In the genomic region with DNA sequence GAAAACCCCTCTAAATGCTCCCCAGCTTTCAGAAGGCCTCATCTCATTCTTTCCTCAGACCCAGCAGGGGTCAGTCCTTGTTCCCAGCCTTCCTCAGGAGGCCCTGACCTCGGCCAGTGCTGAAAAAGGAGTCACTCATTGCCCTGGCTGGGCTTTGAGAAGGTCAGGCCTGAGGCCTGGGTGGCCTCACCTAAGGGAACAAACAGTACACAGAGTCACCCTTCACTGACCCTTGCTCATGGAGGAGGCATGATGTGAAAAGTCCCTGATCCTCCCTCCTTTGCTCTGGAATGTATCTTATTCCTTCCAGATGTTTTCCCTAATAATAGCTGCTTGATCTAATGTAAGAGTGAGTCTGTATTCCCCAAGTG, we compare ENCODE assay signal across 14 cellular contexts.
DNase-seq lines count a peak whose midpoint lies in the region; ATAC-seq and TF ChIP-seq lines count a peak whose summit lies in the region.
"Had no signal": no experiment of that assay in that cellular context is flagged by ENCODE, and none has a peak within 500 bp of the region (broad histone marks: within the 10 kb centered on the region; RNA-seq: fewer than 3 reads in every experiment).

No MANE protein-coding gene starts in this region.

- H3K4me2 ChIP-seq in SK-N-SH, result no peak overlapping the region

- H4K20me1 ChIP-seq in SK-N-SH (ENCODE audit: insufficient read depth), result no peaks in the 10 kb centered on the region

- H3K27me3 ChIP-seq in SK-N-SH (ENCODE audit: insufficient read depth), result no peaks in the 10 kb centered on the region
- H3K27me3 ChIP-seq in uterus, result no peaks in the 10 kb centered on the region

- POLR2A ChIA-PET in SK-N-SH (lab: Yijun Ruan, JAX), result no interaction called here

- CTCF ChIA-PET in SK-N-SH (lab: Yijun Ruan, JAX), result interaction anchor here (1.0 kb wide), 1 partner anchor 15 kb away, joined by 4 read pairs; no protein-coding TSS in a partner anchor
- CTCF ChIA-PET in activated naive CD4-positive, alpha-beta T cell treated with anti-CD3 and anti-CD28 coated beads for 36 hours (lab: Charles Lee), result no interaction called here

- no peaks in the 10 kb centered on the region for H3K79me2 ChIP-seq in SK-N-SH (ENCODE audit: insufficient read depth)

- TF ChIP-seq RAD21 in SK-N-SH (IDR thresholded peaks at IDR 0.05; ENCODE audit: low read length), result no peak

- no peaks in the 10 kb centered on the region for H3K9me2 ChIP-seq in SK-N-SH

- peaks cover 6% of the 10 kb centered on the region for H3K36me3 Mint-ChIP-seq in nephron progenitor cell (ENCODE audit: low read depth)
- H3K36me3 Mint-ChIP-seq in activated naive CD4-positive, alpha-beta T cell treated with anti-CD3 and anti-CD28 coated beads for 36 hours (ENCODE audit: low read depth), result no peaks in the 10 kb centered on the region
- H3K36me3 Mint-ChIP-seq: activated naive CD4-positive, alpha-beta T cell treated with anti-CD3 and anti-CD28 coated beads, Interleukin-2, amount 50 U/mL, for 24 hours; memory B cell had no signal

- peaks cover 6% of the 10 kb centered on the region for H3K9me3 Mint-ChIP-seq in nephron progenitor cell
- no peaks in the 10 kb centered on the region for H3K9me3 Mint-ChIP-seq in activated naive CD4-positive, alpha-beta T cell treated with anti-CD3 and anti-CD28 coated beads for 36 hours
- H3K9me3 Mint-ChIP-seq: activated naive CD4-positive, alpha-beta T cell treated with anti-CD3 and anti-CD28 coated beads, Interleukin-2, amount 50 U/mL, for 24 hours; T-helper 2 cell treated with Interferon-gamma antibody and Interleukin-4, amounts not matched to agents 5 μg/mL and 100 μg/mL, for 36 hours had no signal

- DNase-seq in SK-N-SH, result no peak
- peak; percentile 48 for DNase-seq in fibroblast of peridontal ligament (ENCODE audit: extremely low read depth)
- DNase-seq in nephron progenitor cell, result no peak
- DNase-seq in uterus, result peak; percentile 73 to 77
- no peak for DNase-seq in activated naive CD4-positive, alpha-beta T cell treated with anti-CD3 and anti-CD28 coated beads for 36 hours
- DNase-seq in GM10266 (ENCODE audit: extremely low spot score), result no peak
- DNase-seq in NCI-H1436 treated with DMSO at 0.1 percent for 48 hours (lab: John Stamatoyannopoulos, UW), result no peak
- DNase-seq: activated CD8-positive, alpha-beta memory T cell treated with anti-CD3 and anti-CD28 coated beads for 24 hours; NCI-H446 had no signal

- peaks cover 11% of the 10 kb centered on the region for H3K27me3 Mint-ChIP-seq in nephron progenitor cell (ENCODE audit: low read depth, poor library complexity)
- H3K27me3 Mint-ChIP-seq in activated naive CD4-positive, alpha-beta T cell treated with anti-CD3 and anti-CD28 coated beads for 36 hours (ENCODE audit: low read depth), result peaks cover 2% of the 10 kb centered on the region

- H3K4me1 Mint-ChIP-seq in nephron progenitor cell, result peaks cover 42% of the 10 kb centered on the region
- no peaks in the 10 kb centered on the region for H3K4me1 Mint-ChIP-seq in activated naive CD4-positive, alpha-beta T cell treated with anti-CD3 and anti-CD28 coated beads for 36 hours (ENCODE audit: low read depth)
- H3K4me1 Mint-ChIP-seq: activated naive CD4-positive, alpha-beta T cell treated with anti-CD3 and anti-CD28 coated beads, Interleukin-2, amount 50 U/mL, for 24 hours; memory B cell had no signal

- 33% methylated on average over 1 of the region's 1 CpG for WGBS in SK-N-SH (ENCODE audit: low lambda C conversion rate)

- no peaks in the 10 kb centered on the region for H3K36me3 ChIP-seq in SK-N-SH (replicated peaks in 1 of 2; ENCODE audit: control insufficient read depth in 1 of 2, insufficient read depth in 2 of 2, low read length in 1 of 2)
- no peaks in the 10 kb centered on the region for H3K36me3 ChIP-seq in uterus

- intact Hi-C loops in uterus (cut with DNase I; ENCODE audit: low total_unique reads), result no loop called here
- intact Hi-C loops in activated naive CD4-positive, alpha-beta T cell treated with anti-CD3 and anti-CD28 coated beads for 36 hours (cut with micrococcal nuclease), result no loop called here

- peak; percentile 68 for ATAC-seq in SK-N-SH treated with all-trans-retinoic acid at 6 μM for 48 hours

- H3K9me3 ChIP-seq in SK-N-SH (no peaks in the 10 kb centered on the region), uterus (no peaks in the 10 kb centered on the region)

- no peak for TF ChIP-seq CTCF in SK-N-SH (IDR thresholded peaks at IDR 0.05)
- TF ChIP-seq CTCF in nephron progenitor cell (IDR thresholded peaks at IDR 0.05), result no peak
- no peak for TF ChIP-seq CTCF in uterus (IDR thresholded peaks at IDR 0.05)
- TF ChIP-seq CTCF in GM10266 (IDR thresholded peaks at IDR 0.05; ENCODE audit: control insufficient read depth, insufficient read depth, low read depth, missing control alignments), result no peak

- H3K4me3 Mint-ChIP-seq in nephron progenitor cell, result no peak overlapping the region
- H3K4me3 Mint-ChIP-seq in activated naive CD4-positive, alpha-beta T cell treated with anti-CD3 and anti-CD28 coated beads for 36 hours, result no peak overlapping the region
- H3K4me3 Mint-ChIP-seq: activated naive CD4-positive, alpha-beta T cell treated with anti-CD3 and anti-CD28 coated beads, Interleukin-2, amount 50 U/mL, for 24 hours; memory B cell; T-helper 2 cell treated with Interferon-gamma antibody and Interleukin-4, amounts not matched to agents 5 μg/mL and 100 μg/mL, for 36 hours had no signal

- H3K4me3 ChIP-seq in SK-N-SH (ENCODE audit: low read depth in 2 of 2, low read length in 1 of 2), result no peak overlapping the region
- no peak overlapping the region for H3K4me3 ChIP-seq in uterus

- peaks cover 5 to 8% of the 10 kb centered on the region in 2 experiments for H3K4me1 ChIP-seq in SK-N-SH (ENCODE audit: control insufficient read depth in 1 of 2, insufficient read depth in 2 of 2, low read depth in 1 of 2, low read length in 1 of 2)
- no peaks in the 10 kb centered on the region for H3K4me1 ChIP-seq in uterus

- peaks cover 19% of the 10 kb centered on the region for H3F3A ChIP-seq in SK-N-SH (replicated peaks; ENCODE audit: insufficient read depth)

- H2AFZ ChIP-seq in SK-N-SH (ENCODE audit: low read depth), result no peak overlapping the region

- H3K9ac ChIP-seq in SK-N-SH, result no peak overlapping the region

- no peak for TF ChIP-seq POLR2A in uterus (IDR thresholded peaks at IDR 0.05)

- H3K27ac Mint-ChIP-seq in nephron progenitor cell, result peak overlapping the region; percentile 89
- H3K27ac Mint-ChIP-seq in activated naive CD4-positive, alpha-beta T cell treated with anti-CD3 and anti-CD28 coated beads for 36 hours, result no peak overlapping the region
- H3K27ac Mint-ChIP-seq: activated naive CD4-positive, alpha-beta T cell treated with anti-CD3 and anti-CD28 coated beads, Interleukin-2, amount 50 U/mL, for 24 hours; memory B cell; T-helper 2 cell treated with Interferon-gamma antibody and Interleukin-4, amounts not matched to agents 5 μg/mL and 100 μg/mL, for 36 hours had no signal

- H3K27ac ChIP-seq in SK-N-SH (ENCODE audit: low read depth in 2 of 2, low read length in 1 of 2) (peak overlapping the region in 1 of 2 experiments; percentile 55; a peak in 1 of 4 replicates), uterus (peak overlapping the region; percentile 59 to 82)
- H3K27ac ChIP-seq: 22Rv1 had no signal

- no peak for TF ChIP-seq EP300 in SK-N-SH (IDR thresholded peaks at IDR 0.05; ENCODE audit: borderline replicate concordance in 1 of 2, low read depth in 1 of 2, low read length in 1 of 2)

TF ChIP-seq in SK-N-SH treated with all-trans-retinoic acid at 6 μM for 48 hours, 23 proteins besides CTCF, POLR2A, EP300 and RAD21 (continues in another document):
- TF ChIP-seq ISL1 (CRISPR knock-in tag; IDR thresholded peaks at IDR 0.05) (no peak), ARNTL (CRISPR knock-in tag; IDR thresholded peaks at IDR 0.05; ENCODE audit: borderline replicate concordance, low read depth) (no peak), ZNF70 (CRISPR knock-in tag; IDR thresholded peaks at IDR 0.05) (no peak), TOX (CRISPR knock-in tag; IDR thresholded peaks at IDR 0.05; ENCODE audit: borderline replicate concordance) (no peak), RARB (CRISPR knock-in tag; IDR thresholded peaks at IDR 0.05) (no peak)
- TF ChIP-seq, protein P1, sequence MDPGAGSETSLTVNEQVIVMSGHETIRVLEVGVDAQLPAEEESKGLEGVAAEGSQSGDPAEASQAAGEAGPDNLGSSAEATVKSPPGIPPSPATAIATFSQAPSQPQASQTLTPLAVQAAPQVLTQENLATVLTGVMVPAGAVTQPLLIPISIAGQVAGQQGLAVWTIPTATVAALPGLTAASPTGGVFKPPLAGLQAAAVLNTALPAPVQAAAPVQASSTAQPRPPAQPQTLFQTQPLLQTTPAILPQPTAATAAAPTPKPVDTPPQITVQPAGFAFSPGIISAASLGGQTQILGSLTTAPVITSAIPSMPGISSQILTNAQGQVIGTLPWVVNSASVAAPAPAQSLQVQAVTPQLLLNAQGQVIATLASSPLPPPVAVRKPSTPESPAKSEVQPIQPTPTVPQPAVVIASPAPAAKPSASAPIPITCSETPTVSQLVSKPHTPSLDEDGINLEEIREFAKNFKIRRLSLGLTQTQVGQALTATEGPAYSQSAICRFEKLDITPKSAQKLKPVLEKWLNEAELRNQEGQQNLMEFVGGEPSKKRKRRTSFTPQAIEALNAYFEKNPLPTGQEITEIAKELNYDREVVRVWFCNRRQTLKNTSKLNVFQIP (CRISPR knock-in tag; IDR thresholded peaks at IDR 0.05; ENCODE audit: borderline replicate concordance, low read depth), result no peak

TF ChIP-seq in SK-N-SH, 30 proteins besides CTCF, POLR2A, EP300 and RAD21 (continues in another document):
- TF ChIP-seq YY1 (IDR thresholded peaks at IDR 0.05; ENCODE audit: low read depth), result no peak
- TF ChIP-seq, protein P2, sequence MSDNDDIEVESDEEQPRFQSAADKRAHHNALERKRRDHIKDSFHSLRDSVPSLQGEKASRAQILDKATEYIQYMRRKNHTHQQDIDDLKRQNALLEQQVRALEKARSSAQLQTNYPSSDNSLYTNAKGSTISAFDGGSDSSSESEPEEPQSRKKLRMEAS (IDR thresholded peaks at IDR 0.05; ENCODE audit: low read depth), result no peak
- TF ChIP-seq RXRA (IDR thresholded peaks at IDR 0.05; ENCODE audit: borderline replicate concordance, low read depth), result no peak
- no peak for TF ChIP-seq MXI1 (IDR thresholded peaks at IDR 0.05; ENCODE audit: low read depth, low read length)
- TF ChIP-seq MEF2A (IDR thresholded peaks at IDR 0.05; ENCODE audit: borderline replicate concordance, low read depth), result no peak
- TF ChIP-seq FOXM1 (IDR thresholded peaks at IDR 0.05; ENCODE audit: low read depth), result no peak
- TF ChIP-seq, protein P3, sequence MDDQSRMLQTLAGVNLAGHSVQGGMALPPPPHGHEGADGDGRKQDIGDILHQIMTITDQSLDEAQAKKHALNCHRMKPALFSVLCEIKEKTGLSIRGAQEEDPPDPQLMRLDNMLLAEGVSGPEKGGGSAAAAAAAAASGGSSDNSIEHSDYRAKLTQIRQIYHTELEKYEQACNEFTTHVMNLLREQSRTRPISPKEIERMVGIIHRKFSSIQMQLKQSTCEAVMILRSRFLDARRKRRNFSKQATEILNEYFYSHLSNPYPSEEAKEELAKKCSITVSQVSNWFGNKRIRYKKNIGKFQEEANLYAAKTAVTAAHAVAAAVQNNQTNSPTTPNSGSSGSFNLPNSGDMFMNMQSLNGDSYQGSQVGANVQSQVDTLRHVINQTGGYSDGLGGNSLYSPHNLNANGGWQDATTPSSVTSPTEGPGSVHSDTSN (IDR thresholded peaks at IDR 0.05), result no peak
- TF ChIP-seq TEAD4 (IDR thresholded peaks at IDR 0.05; ENCODE audit: borderline replicate concordance, insufficient read depth), result no peak

Comparison
In these comparisons a context has a peak if more than half of its experiments do, and no peak if none do; other contexts are left out.
1. DNase-seq: peak in fibroblast of peridontal ligament (single experiment) and uterus (2 of 2); none in SK-N-SH (single experiment), nephron progenitor cell (single experiment), activated naive CD4-positive, alpha-beta T cell treated with anti-CD3 and anti-CD28 coated beads for 36 hours (single experiment), GM10266 (single experiment) and NCI-H1436 treated with DMSO at 0.1 percent for 48 hours (single experiment).